In the genomic region with DNA sequence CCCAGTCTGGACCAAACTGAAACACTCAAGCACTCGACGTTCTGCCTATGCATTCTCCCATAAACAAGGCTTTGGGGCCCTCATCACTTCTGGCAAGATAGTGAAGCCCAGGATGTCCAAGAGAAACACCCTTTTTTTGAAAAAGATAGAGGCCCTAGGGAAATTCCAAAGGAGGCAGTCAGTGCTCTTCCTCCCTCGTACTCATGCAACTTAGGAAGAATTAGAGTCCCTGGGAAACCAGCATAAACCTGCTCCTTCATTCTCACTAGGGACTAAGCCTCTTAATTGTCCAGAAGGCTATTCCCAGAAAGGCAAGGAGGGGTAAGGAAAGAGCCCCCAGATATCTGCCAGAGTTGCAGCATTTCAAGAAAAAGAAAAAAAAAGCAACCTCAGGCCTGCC, we compare ENCODE assay signal across 20 cellular contexts.
"Had no signal": no experiment of that assay in that cellular context is flagged by ENCODE, and none has a peak within 500 bp of the region (broad histone marks: within the 10 kb centered on the region; RNA-seq: fewer than 3 reads in every experiment).

No MANE protein-coding gene starts in this region.

- H3K9me3 ChIP-seq: esophagus squamous epithelium, left ventricle myocardium inferior, lower lobe of right lung, psoas muscle, right lobe of liver, suprapubic skin, thyroid gland had no signal

- H3K4me1 Mint-ChIP-seq: memory B cell; naive B cell; stimulated activated effector memory CD8-positive, alpha-beta T cell treated with anti-CD3 and anti-CD28 coated beads, Interleukin-12 subunit alpha, Interleukin-12 subunit beta, amount 100 ng/mL, for 72 hours had no signal

- H3K4me3 ChIP-seq: esophagus squamous epithelium, hepatocyte, left ventricle myocardium inferior, lower lobe of right lung, psoas muscle, right lobe of liver, suprapubic skin, thyroid gland had no signal

- DNase-seq: effector memory CD8-positive, alpha-beta T cell; esophagus squamous epithelium; kidney; left ventricle myocardium inferior; lower lobe of right lung; naive B cell; retina; stimulated activated CD4-positive, alpha-beta T cell treated with anti-CD3 and anti-CD28 coated beads, Interleukin-4, amount 100 ng/mL, for 1 hour; stimulated activated CD8-positive, alpha-beta memory T cell treated with anti-CD3 and anti-CD28 coated beads, Interleukin-4, amount 100 ng/mL, for 48 hours had no signal

- H3K4me1 ChIP-seq: foreskin keratinocyte, left ventricle myocardium inferior, psoas muscle, right lobe of liver, thyroid gland had no signal

- H3K27ac ChIP-seq: esophagus squamous epithelium, foreskin keratinocyte, hepatocyte, left ventricle myocardium inferior, lower lobe of right lung, psoas muscle, right lobe of liver, suprapubic skin, thyroid gland had no signal

- H3K9me3 Mint-ChIP-seq: dendritic cell treated with granulocyte-macrophage colony-stimulating factor and Interleukin-4, amounts not matched to agents 40 ng/mL and 50 ng/mL, for 4 days; effector memory CD8-positive, alpha-beta T cell; memory B cell; naive B cell; nephron; stimulated activated effector memory CD8-positive, alpha-beta T cell treated with anti-CD3 and anti-CD28 coated beads, Interleukin-12 subunit alpha, Interleukin-12 subunit beta, amount 100 ng/mL, for 72 hours; type B pancreatic cell had no signal

- H3K27ac Mint-ChIP-seq: dendritic cell treated with granulocyte-macrophage colony-stimulating factor and Interleukin-4, amounts not matched to agents 40 ng/mL and 50 ng/mL, for 4 days; effector memory CD8-positive, alpha-beta T cell; memory B cell; stimulated activated effector memory CD8-positive, alpha-beta T cell treated with anti-CD3 and anti-CD28 coated beads, Interleukin-12 subunit alpha, Interleukin-12 subunit beta, amount 100 ng/mL, for 72 hours; type B pancreatic cell had no signal

- ATAC-seq: effector memory CD8-positive, alpha-beta T cell had no signal

- H3K4me2 ChIP-seq: hepatocyte had no signal

- H3K27me3 Mint-ChIP-seq: dendritic cell treated with granulocyte-macrophage colony-stimulating factor and Interleukin-4, amounts not matched to agents 40 ng/mL and 50 ng/mL, for 4 days had no signal

- H3K36me3 Mint-ChIP-seq: memory B cell; naive B cell; stimulated activated effector memory CD8-positive, alpha-beta T cell treated with anti-CD3 and anti-CD28 coated beads, Interleukin-12 subunit alpha, Interleukin-12 subunit beta, amount 100 ng/mL, for 72 hours; type B pancreatic cell had no signal

- H3K4me3 Mint-ChIP-seq: dendritic cell treated with granulocyte-macrophage colony-stimulating factor and Interleukin-4, amounts not matched to agents 40 ng/mL and 50 ng/mL, for 4 days; effector memory CD8-positive, alpha-beta T cell; memory B cell; naive B cell; nephron; stimulated activated effector memory CD8-positive, alpha-beta T cell treated with anti-CD3 and anti-CD28 coated beads, Interleukin-12 subunit alpha, Interleukin-12 subunit beta, amount 100 ng/mL, for 72 hours; type B pancreatic cell had no signal
